1 cellular context compared by ENCODE assay signal in the genomic region with DNA sequence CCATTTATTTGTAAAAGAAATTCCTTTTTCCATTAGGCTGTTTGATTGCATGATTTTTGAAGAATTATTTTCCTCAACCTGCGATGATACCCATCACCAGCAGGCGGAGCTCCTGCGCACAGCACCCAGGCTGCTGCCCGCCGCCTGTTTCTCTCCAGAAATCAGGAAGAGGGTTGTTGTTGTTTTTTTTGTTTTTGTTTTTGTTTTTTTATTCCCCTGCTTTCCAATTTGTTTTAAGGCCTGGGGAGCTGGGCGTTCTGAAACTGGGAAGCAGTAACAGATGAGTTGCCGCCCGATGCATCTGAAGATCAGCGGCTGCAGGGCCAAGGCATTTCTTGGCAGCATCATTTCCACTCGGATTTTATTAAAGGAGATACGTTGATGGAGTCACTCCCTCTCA.
TF ChIP-seq lines count a peak whose summit lies in the region.

No MANE protein-coding gene starts in this region.

TF ChIP-seq in GM23338, 12 proteins besides CTCF, POLR2A, EP300 and RAD21 (continued from another document):
- TF ChIP-seq, protein P1, sequence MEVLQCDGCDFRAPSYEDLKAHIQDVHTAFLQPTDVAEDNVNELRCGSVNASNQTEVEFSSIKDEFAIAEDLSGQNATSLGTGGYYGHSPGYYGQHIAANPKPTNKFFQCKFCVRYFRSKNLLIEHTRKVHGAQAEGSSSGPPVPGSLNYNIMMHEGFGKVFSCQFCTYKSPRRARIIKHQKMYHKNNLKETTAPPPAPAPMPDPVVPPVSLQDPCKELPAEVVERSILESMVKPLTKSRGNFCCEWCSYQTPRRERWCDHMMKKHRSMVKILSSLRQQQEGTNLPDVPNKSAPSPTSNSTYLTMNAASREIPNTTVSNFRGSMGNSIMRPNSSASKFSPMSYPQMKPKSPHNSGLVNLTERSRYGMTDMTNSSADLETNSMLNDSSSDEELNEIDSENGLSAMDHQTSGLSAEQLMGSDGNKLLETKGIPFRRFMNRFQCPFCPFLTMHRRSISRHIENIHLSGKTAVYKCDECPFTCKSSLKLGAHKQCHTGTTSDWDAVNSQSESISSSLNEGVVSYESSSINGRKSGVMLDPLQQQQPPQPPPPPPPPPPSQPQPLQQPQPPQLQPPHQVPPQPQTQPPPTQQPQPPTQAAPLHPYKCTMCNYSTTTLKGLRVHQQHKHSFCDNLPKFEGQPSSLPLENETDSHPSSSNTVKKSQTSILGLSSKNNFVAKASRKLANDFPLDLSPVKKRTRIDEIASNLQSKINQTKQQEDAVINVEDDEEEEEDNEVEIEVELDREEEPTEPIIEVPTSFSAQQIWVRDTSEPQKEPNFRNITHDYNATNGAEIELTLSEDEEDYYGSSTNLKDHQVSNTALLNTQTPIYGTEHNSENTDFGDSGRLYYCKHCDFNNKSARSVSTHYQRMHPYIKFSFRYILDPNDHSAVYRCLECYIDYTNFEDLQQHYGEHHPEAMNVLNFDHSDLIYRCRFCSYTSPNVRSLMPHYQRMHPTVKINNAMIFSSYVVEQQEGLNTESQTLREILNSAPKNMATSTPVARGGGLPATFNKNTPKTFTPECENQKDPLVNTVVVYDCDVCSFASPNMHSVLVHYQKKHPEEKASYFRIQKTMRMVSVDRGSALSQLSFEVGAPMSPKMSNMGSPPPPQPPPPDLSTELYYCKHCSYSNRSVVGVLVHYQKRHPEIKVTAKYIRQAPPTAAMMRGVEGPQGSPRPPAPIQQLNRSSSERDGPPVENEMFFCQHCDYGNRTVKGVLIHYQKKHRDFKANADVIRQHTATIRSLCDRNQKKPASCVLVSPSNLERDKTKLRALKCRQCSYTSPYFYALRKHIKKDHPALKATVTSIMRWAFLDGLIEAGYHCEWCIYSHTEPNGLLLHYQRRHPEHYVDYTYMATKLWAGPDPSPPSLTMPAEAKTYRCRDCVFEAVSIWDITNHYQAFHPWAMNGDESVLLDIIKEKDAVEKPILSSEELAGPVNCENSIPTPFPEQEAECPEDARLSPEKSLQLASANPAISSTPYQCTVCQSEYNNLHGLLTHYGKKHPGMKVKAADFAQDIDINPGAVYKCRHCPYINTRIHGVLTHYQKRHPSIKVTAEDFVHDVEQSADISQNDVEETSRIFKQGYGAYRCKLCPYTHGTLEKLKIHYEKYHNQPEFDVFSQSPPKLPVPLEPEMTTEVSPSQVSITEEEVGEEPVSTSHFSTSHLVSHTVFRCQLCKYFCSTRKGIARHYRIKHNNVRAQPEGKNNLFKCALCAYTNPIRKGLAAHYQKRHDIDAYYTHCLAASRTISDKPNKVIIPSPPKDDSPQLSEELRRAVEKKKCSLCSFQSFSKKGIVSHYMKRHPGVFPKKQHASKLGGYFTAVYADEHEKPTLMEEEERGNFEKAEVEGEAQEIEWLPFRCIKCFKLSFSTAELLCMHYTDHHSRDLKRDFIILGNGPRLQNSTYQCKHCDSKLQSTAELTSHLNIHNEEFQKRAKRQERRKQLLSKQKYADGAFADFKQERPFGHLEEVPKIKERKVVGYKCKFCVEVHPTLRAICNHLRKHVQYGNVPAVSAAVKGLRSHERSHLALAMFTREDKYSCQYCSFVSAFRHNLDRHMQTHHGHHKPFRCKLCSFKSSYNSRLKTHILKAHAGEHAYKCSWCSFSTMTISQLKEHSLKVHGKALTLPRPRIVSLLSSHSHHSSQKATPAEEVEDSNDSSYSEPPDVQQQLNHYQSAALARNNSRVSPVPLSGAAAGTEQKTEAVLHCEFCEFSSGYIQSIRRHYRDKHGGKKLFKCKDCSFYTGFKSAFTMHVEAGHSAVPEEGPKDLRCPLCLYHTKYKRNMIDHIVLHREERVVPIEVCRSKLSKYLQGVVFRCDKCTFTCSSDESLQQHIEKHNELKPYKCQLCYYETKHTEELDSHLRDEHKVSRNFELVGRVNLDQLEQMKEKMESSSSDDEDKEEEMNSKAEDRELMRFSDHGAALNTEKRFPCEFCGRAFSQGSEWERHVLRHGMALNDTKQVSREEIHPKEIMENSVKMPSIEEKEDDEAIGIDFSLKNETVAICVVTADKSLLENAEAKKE (CRISPR knock-in tag; IDR thresholded peaks at IDR 0.05), result no peak
- TF ChIP-seq CREB1 (CRISPR knock-in tag; IDR thresholded peaks at IDR 0.05; ENCODE audit: low read depth) (no peak), EZH2 (IDR thresholded peaks at IDR 0.05; ENCODE audit: low read depth, unreplicated experiment) (no peak), STAT1 (IDR thresholded peaks at IDR 0.05; ENCODE audit: unreplicated experiment) (no peak), NANOG (IDR thresholded peaks at IDR 0.05; ENCODE audit: borderline replicate concordance) (no peak), ZNF114 (CRISPR knock-in tag; IDR thresholded peaks at IDR 0.05) (no peak), ZNF331 (CRISPR knock-in tag; IDR thresholded peaks at IDR 0.05; ENCODE audit: low read depth) (no peak), EZH2phosphoT487 (IDR thresholded peaks at IDR 0.05; ENCODE audit: unreplicated experiment) (no peak), POLR2AphosphoS5 (IDR thresholded peaks at IDR 0.05; ENCODE audit: low read depth) (no peak)
